In genomic region chr19:45152504-45153338, GRCh38 we compare ENCODE assay signal across 8 cellular contexts. TPM values are rescaled to one million over a fixed set of nuclear protein-coding genes. Genes with fewer than 3 reads are reported as not detected.
DNase-seq lines count a peak whose midpoint lies in the region; ATAC-seq and TF ChIP-seq lines count a peak whose summit lies in the region.
"Had no signal": no experiment of that assay in that cellular context is flagged by ENCODE, and none has a peak within 500 bp of the region (broad histone marks: within the 10 kb centered on the region; RNA-seq: fewer than 3 reads in every experiment).

No MANE protein-coding gene starts in this region.

- H3K9me3 ChIP-seq in ovary = no peaks in the 10 kb centered on the region

- TF ChIP-seq POLR2A in ovary (IDR thresholded peaks at IDR 0.05) = no peak

- no peaks in the 10 kb centered on the region for H3K27me3 ChIP-seq in ovary

- WGBS in ovary, 3 donors = 0 to 7% (median 1%) methylated on average over 15 to 91 of the region's 91 CpGs

- peaks cover 19% of the 10 kb centered on the region for H3K4me1 ChIP-seq in ovary (ENCODE audit: insufficient read depth)

- no peaks in the 10 kb centered on the region for H3K9me3 Mint-ChIP-seq in HFFc6

- no peak for ATAC-seq in GM21825 (IDR thresholded peaks at IDR 0.05; ENCODE audit: unreplicated experiment)
- no peak for ATAC-seq in HG03432 (IDR thresholded peaks at IDR 0.05; ENCODE audit: unreplicated experiment)
- ATAC-seq: Panc1 had no signal

- no peak overlapping the region; the same call in 1 of the 2 replicates for H3K27ac Mint-ChIP-seq in HFFc6

- H3K36me3 ChIP-seq in ovary = no peaks in the 10 kb centered on the region

- H3K27me3 Mint-ChIP-seq in HFFc6 (ENCODE audit: insufficient read depth) = peaks cover 12% of the 10 kb centered on the region

- peak overlapping the region; percentile 22; the same call in 1 of the 2 replicates for H3K4me3 Mint-ChIP-seq in HFFc6

- peaks cover 4% of the 10 kb centered on the region; the same call in 1 of the 2 replicates for H3K36me3 Mint-ChIP-seq in HFFc6 (ENCODE audit: low read depth)

- TF ChIP-seq CTCF in HFFc6 (IDR thresholded peaks at IDR 0.05) = no peak
- no peak for TF ChIP-seq CTCF in fibroblast of mammary gland (conservative IDR thresholded peaks at IDR 0.05; ENCODE audit: control insufficient read depth, insufficient read depth, low read depth, low read length)
- TF ChIP-seq CTCF in ovary (IDR thresholded peaks at IDR 0.05) = no peak

- H3K4me1 Mint-ChIP-seq in HFFc6 (ENCODE audit: low read depth) = peaks cover 11% of the 10 kb centered on the region

- no peak overlapping the region for H3K27ac ChIP-seq in ovary

- TF ChIP-seq EP300 in ovary (IDR thresholded peaks at IDR 0.05) = no peak

- intact Hi-C loops in ovary (cut with DNase I) = no loop called here

- H3K4me3 ChIP-seq in fibroblast of mammary gland (ENCODE audit: control insufficient read depth, low read depth, low read length) (no peak overlapping the region), ovary (peak overlapping the region; percentile 11)

- DNase-seq in HFFc6 (no peak), activated T-cell treated with anti-CD3 and anti-CD28 coated beads for 48 hours (ENCODE audit: low read depth) (peak; percentile 42), fibroblast of mammary gland (ENCODE audit: low read depth) (peak; percentile 59), ovary (peak; percentile 48 to 75 (median 67)), SHP77 (lab: John Stamatoyannopoulos, UW) (no peak)

RNA-seq across cellular contexts. Expression of gene NKPD1, which starts 8.1 kb away (rescaled TPM):
- total RNA-seq in HFFc6 (2021; fragmentation: NEBNext Ultra II Directional; extraction: Animal tissue kit (Norgen Biotek cat#: 25700)) = under 1 TPM in 5 of 6 experiments, not detected in 1; 0.07 to 0.17 (median 0.07) TPM
- total RNA-seq in ovary = under 1 TPM; 0.15 to 0.57 (median 0.20) TPM
- under 1 TPM in 1 of 2 donors, not detected in 1; 0.11 TPM for polyA plus RNA-seq in ovary

RNA-seq across cellular contexts. Expression of gene TRAPPC6A, which starts 25.3 kb away (rescaled TPM):
- total RNA-seq in HFFc6 (2021; fragmentation: NEBNext Ultra II Directional; extraction: Animal tissue kit (Norgen Biotek cat#: 25700)) = 1 to 10 TPM; 3.5 to 6.9 (median 5.2) TPM
- total RNA-seq in ovary = 10 to 100 TPM; 14.2 to 32.9 (median 23.4) TPM
- polyA plus RNA-seq in ovary = 10 to 100 TPM in 1 of 2 donors, 1 to 10 TPM in 1; 1.8 to 33.7 TPM

RNA-seq across cellular contexts. Expression of gene BLOC1S3, which starts 25.9 kb away (rescaled TPM):
- total RNA-seq in HFFc6 (2021; fragmentation: NEBNext Ultra II Directional; extraction: Animal tissue kit (Norgen Biotek cat#: 25700)) = 10 to 100 TPM; 10.5 to 14.2 (median 12.2) TPM
- 10 to 100 TPM in 4 of 7 donors, 1 to 10 TPM in 3; 4.1 to 12.6 (median 11.9) TPM for total RNA-seq in ovary
- polyA plus RNA-seq in ovary = 10 to 100 TPM in 1 of 2 donors, 1 to 10 TPM in 1; 5.2 to 11.3 TPM

RNA-seq across cellular contexts. Expression of gene PPP1R37, which starts 59.7 kb away (rescaled TPM):
- total RNA-seq in HFFc6 (2021; fragmentation: NEBNext Ultra II Directional; extraction: Animal tissue kit (Norgen Biotek cat#: 25700)) = 10 to 100 TPM; 20.4 to 27.4 (median 21.6) TPM
- 10 to 100 TPM; 18.5 to 28.4 (median 23.1) TPM for total RNA-seq in ovary
- polyA plus RNA-seq in ovary = 10 to 100 TPM in 1 of 2 donors, 1 to 10 TPM in 1; 5.5 to 19.5 TPM

Comparison
In these comparisons a context has a peak if more than half of its experiments do, and no peak if none do; other contexts are left out.
1. DNase-seq: peak in activated T-cell treated with anti-CD3 and anti-CD28 coated beads for 48 hours (single experiment), fibroblast of mammary gland (single experiment) and ovary (5 of 5); none in HFFc6 (single experiment) and SHP77 (0 of 2).